Comparison of ENCODE assay signal across 9 cellular contexts in the genomic region with DNA sequence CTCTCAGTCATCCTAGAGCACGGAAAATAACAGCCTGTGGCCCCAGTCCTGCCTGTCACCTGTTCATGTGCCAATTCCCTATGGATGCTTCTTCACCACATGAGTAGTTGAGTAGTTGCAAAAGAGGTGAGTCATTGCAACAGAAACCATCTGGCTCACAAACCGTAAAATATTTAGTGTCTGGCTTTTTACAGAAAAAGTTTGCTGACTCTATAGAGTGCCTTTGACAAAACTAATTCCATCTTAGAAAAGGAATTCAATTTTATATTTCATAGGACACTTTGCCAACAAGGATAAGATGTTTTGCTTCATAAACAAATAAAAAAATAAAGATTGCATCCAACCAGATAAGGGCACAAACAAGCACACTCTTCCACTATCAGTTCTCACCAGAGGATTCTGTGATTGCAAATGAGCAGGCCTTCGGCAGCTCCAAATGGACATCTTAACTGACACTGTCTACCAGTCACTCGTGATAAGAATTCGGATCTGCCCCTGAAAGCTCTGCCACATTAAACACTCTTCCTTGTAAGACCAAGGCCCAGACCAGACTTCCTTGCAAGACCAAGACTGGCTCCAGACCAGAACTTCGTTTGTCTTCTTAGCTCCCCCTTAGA.
DNase-seq lines count a peak whose midpoint lies in the region; ATAC-seq and TF ChIP-seq lines count a peak whose summit lies in the region.
"Had no signal": no experiment of that assay in that cellular context is flagged by ENCODE, and none has a peak within 500 bp of the region (broad histone marks: within the 10 kb centered on the region; RNA-seq: fewer than 3 reads in every experiment).

No MANE protein-coding gene starts in this region.

- H3K4me3 ChIP-seq in RWPE2 (ENCODE audit: severe bottlenecking) = no peak overlapping the region
- H3K4me3 ChIP-seq in right atrium auricular region = no peak overlapping the region

- TF ChIP-seq CTCF in RWPE2 (IDR thresholded peaks at IDR 0.05; ENCODE audit: poor library complexity, severe bottlenecking) (no peak), right atrium auricular region (IDR thresholded peaks at IDR 0.05) (no peak)

- H3K4me1 ChIP-seq in RWPE2 (ENCODE audit: insufficient read depth, poor library complexity, severe bottlenecking) (no peaks in the 10 kb centered on the region), right atrium auricular region (peaks cover 0 to 8% of the 10 kb centered on the region in 2 donors)

- H3K27me3 ChIP-seq in RWPE2 (ENCODE audit: insufficient read depth, poor library complexity, severe bottlenecking) (no peaks in the 10 kb centered on the region), right atrium auricular region (no peaks in the 10 kb centered on the region)

- no peaks in the 10 kb centered on the region for H3K36me3 ChIP-seq in RWPE2 (ENCODE audit: low read depth)
- no peaks in the 10 kb centered on the region for H3K36me3 ChIP-seq in right atrium auricular region

- H3K4me1 Mint-ChIP-seq in T-helper 2 cell treated with Interferon-gamma antibody and Interleukin-4, amounts not matched to agents 5 μg/mL and 100 μg/mL, for 36 hours (ENCODE audit: low read depth) = no peaks in the 10 kb centered on the region
- H3K4me1 Mint-ChIP-seq: activated CD4-positive, alpha-beta T cell treated with anti-CD3 and anti-CD28 coated beads for 36 hours had no signal

- H3K36me3 Mint-ChIP-seq in T-helper 2 cell treated with Interferon-gamma antibody and Interleukin-4, amounts not matched to agents 5 μg/mL and 100 μg/mL, for 36 hours (ENCODE audit: low read depth) = no peaks in the 10 kb centered on the region

- ATAC-seq in RWPE2 (ENCODE audit: low read depth) (peak; percentile 96), GM19452 (IDR thresholded peaks at IDR 0.05; ENCODE audit: unreplicated experiment) (no peak), GM19467 (IDR thresholded peaks at IDR 0.05; ENCODE audit: unreplicated experiment) (no peak)
- ATAC-seq: activated CD4-positive, alpha-beta T cell treated with anti-CD3 and anti-CD28 coated beads for 36 hours had no signal

- peaks cover 7% of the 10 kb centered on the region for H3K9me3 Mint-ChIP-seq in T-helper 2 cell treated with Interferon-gamma antibody and Interleukin-4, amounts not matched to agents 5 μg/mL and 100 μg/mL, for 36 hours

- H3K27ac ChIP-seq in RWPE2 (ENCODE audit: poor library complexity, severe bottlenecking) (no peak overlapping the region), right atrium auricular region (peak overlapping the region; percentile 37 to 66)

- no peak overlapping the region for H3K27ac Mint-ChIP-seq in T-helper 2 cell treated with Interferon-gamma antibody and Interleukin-4, amounts not matched to agents 5 μg/mL and 100 μg/mL, for 36 hours
- H3K27ac Mint-ChIP-seq: activated CD4-positive, alpha-beta T cell treated with anti-CD3 and anti-CD28 coated beads for 36 hours had no signal

- H3K27me3 Mint-ChIP-seq in T-helper 2 cell treated with Interferon-gamma antibody and Interleukin-4, amounts not matched to agents 5 μg/mL and 100 μg/mL, for 36 hours (ENCODE audit: low read depth) = no peaks in the 10 kb centered on the region
- H3K27me3 Mint-ChIP-seq: activated CD4-positive, alpha-beta T cell treated with anti-CD3 and anti-CD28 coated beads for 36 hours had no signal

- H3K4me3 Mint-ChIP-seq in T-helper 2 cell treated with Interferon-gamma antibody and Interleukin-4, amounts not matched to agents 5 μg/mL and 100 μg/mL, for 36 hours = no peak overlapping the region
- H3K4me3 Mint-ChIP-seq: activated CD4-positive, alpha-beta T cell treated with anti-CD3 and anti-CD28 coated beads for 36 hours had no signal

- DNase-seq in AG08395 (ENCODE audit: low spot score) (peak; percentile 92), HK-2 (ENCODE audit: unreplicated experiment) (peak; percentile 68), RWPE2 (ENCODE audit: low spot score) (no peak), right atrium auricular region (ENCODE audit: low spot score) (no peak)
- no peak for DNase-seq in T-helper 2 cell treated with Interferon-gamma antibody and Interleukin-4, amounts not matched to agents 5 μg/mL and 100 μg/mL, for 36 hours (ENCODE audit: low spot score)
- DNase-seq in activated CD4-positive, CD25-positive, alpha-beta regulatory T cell (lab: John Stamatoyannopoulos, UW) = no peak
- DNase-seq: activated CD4-positive, alpha-beta T cell treated with anti-CD3 and anti-CD28 coated beads for 36 hours had no signal

- no peaks in the 10 kb centered on the region for H3K9me3 ChIP-seq in RWPE2 (ENCODE audit: severe bottlenecking)
- no peaks in the 10 kb centered on the region for H3K9me3 ChIP-seq in right atrium auricular region

Comparison
In these comparisons a context has a peak if more than half of its experiments do, and no peak if none do; other contexts are left out.
1. DNase-seq: peak in AG08395 (single experiment) and HK-2 (single experiment); none in RWPE2 (single experiment), right atrium auricular region (single experiment), T-helper 2 cell treated with Interferon-gamma antibody and Interleukin-4, amounts not matched to agents 5 μg/mL and 100 μg/mL, for 36 hours (single experiment) and activated CD4-positive, CD25-positive, alpha-beta regulatory T cell (0 of 4).